In the genomic region with DNA sequence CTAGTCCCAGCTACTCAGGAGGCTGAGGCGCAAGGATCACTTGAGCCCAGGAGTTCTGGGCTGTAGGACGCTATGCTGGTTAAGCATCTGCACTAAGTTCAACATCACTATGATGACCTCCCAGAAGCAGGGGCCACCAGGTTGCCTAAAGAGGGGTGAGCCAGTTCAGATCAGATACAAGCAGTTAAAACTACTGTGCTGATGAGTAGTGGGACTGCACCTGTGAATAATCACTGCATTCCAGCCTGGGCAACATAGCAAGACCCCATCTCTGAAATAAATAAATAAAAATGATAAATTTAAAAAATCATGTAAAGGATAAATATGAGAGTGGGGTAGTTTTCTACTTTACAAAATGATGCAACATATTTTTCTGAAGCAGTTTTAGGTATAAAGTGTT, we compare ENCODE assay signal across 24 cellular contexts.
DNase-seq lines count a peak whose midpoint lies in the region; ATAC-seq, FAIRE-seq and TF ChIP-seq lines count a peak whose summit lies in the region.
"Had no signal": no experiment of that assay in that cellular context is flagged by ENCODE, and none has a peak within 500 bp of the region (broad histone marks: within the 10 kb centered on the region; RNA-seq: fewer than 3 reads in every experiment).

No MANE protein-coding gene starts in this region.

- H3K14ac ChIP-seq in IMR-90 (replicated peaks; ENCODE audit: low read depth, low read length): no peak overlapping the region

- 0 out of 2 replicates have a peak overlapping the region, but pooled peaks have one; percentile 15 for H2BK120ac ChIP-seq in IMR-90 (ENCODE audit: low read depth, low read length)

- POLR2A ChIA-PET in HEK293 (lab: Yijun Ruan, JAX) (interaction anchor here (0.6 kb wide), 1 partner anchor 41 kb away, joined by 3 read pairs; no protein-coding TSS in a partner anchor), IMR-90 (lab: Charles Lee; ENCODE audit: unreplicated experiment) (no interaction called here), K562 (lab: Yijun Ruan, JAX) (interaction anchor here (1.9 kb wide), 1 partner anchor 646 kb away, joined by 4 read pairs; the partner anchor contains the start of gene EDN1)

- BruUV-seq in IMR-90 (replicated peaks; lab: Mats Ljungman, UMichigan) (no TSS peak), K562 (replicated peaks; lab: Mats Ljungman, UMichigan) (no TSS peak)

- dilution Hi-C loops in IMR-90 (cut with HindIII; ENCODE audit: low sequenced_read_pairs, unreplicated experiment): no loop called here

- no peak overlapping the region for H2BK5ac ChIP-seq in IMR-90 (ENCODE audit: low read depth, low read length, poor library complexity, severe bottlenecking)

- no peak overlapping the region for H3K56ac ChIP-seq in IMR-90 (ENCODE audit: extremely low read depth, insufficient read depth, low read length)

- H3K36me3 ChIP-seq in HEK293 (ENCODE audit: control insufficient read depth in 2 of 2, insufficient read depth in 1 of 2, low read length in 2 of 2): no peaks in the 10 kb centered on the region
- no peaks in the 10 kb centered on the region for H3K36me3 ChIP-seq in IMR-90 (ENCODE audit: control insufficient read depth, insufficient read depth, low read length)
- no peaks in the 10 kb centered on the region for H3K36me3 ChIP-seq in K562 (ENCODE audit: control insufficient read depth, insufficient read depth, low read length)
- H3K36me3 ChIP-seq: BE2C, BLaER1 had no signal

- H3K27me3 ChIP-seq in IMR-90 (ENCODE audit: control insufficient read depth, insufficient read depth, low read length) (no peaks in the 10 kb centered on the region), K562 (ENCODE audit: control insufficient read depth in 2 of 2, insufficient read depth in 2 of 2, low read length in 2 of 2) (peaks cover 22 to 40% of the 10 kb centered on the region in 2 experiments)
- H3K27me3 ChIP-seq: BE2C, BLaER1 had no signal

- intact Hi-C loops in IMR-90 (cut with micrococcal nuclease) (no loop called here), K562 (cut with micrococcal nuclease) (no loop called here)

- WGBS in IMR-90 (ENCODE audit: extremely low coverage in 2 of 2, insufficient read length in 1 of 2), 2 experiments: no CpG with 5 or more reads among the region's 2 CpGs
- 0% methylated on average over 2 of the region's 2 CpGs for WGBS in K562 (ENCODE audit: insufficient coverage, low coverage, missing lambda C conversion rate)

- H3K27ac ChIP-seq in HEK293 (ENCODE audit: extremely low read depth, low read depth, low read length) (no peak overlapping the region), IMR-90 (ENCODE audit: insufficient read depth, low read length) (no peak overlapping the region), K562 (ENCODE audit: extremely low read depth, low read depth, low read length) (no peak overlapping the region)
- H3K27ac ChIP-seq: BLaER1 had no signal

- H3K18ac ChIP-seq in IMR-90 (ENCODE audit: low read depth, low read length): 0 out of 2 replicates have a peak overlapping the region, but pooled peaks have one; percentile 23

- no peak overlapping the region for H3K9ac ChIP-seq in IMR-90 (ENCODE audit: low read depth, low read length)
- no peak overlapping the region for H3K9ac ChIP-seq in K562 (ENCODE audit: insufficient read depth in 1 of 2, low read depth in 2 of 2, low read length in 2 of 2)
- H3K9ac ChIP-seq: BLaER1 had no signal

- TF ChIP-seq CTCF in HEK293 (tag by site-specific recombination; IDR thresholded peaks at IDR 0.05) (no peak), IMR-90 (conservative IDR thresholded peaks at IDR 0.05; ENCODE audit: low read depth, low read length) (no peak), K562 (IDR thresholded peaks at IDR 0.05 in 2 of 3, conservative IDR thresholded peaks at IDR 0.05 in 1 of 3; ENCODE audit: insufficient read depth in 2 of 3, low read depth in 1 of 3, low read length in 3 of 3) (no peak)

- TF ChIP-seq POLR2A in IMR-90 (IDR thresholded peaks at IDR 0.05; ENCODE audit: low read depth, low read length): no peak
- no peak for TF ChIP-seq POLR2A in K562 (conservative IDR thresholded peaks at IDR 0.05)

- H4K20me1 ChIP-seq in IMR-90 (ENCODE audit: insufficient read depth, low read length): no peaks in the 10 kb centered on the region
- no peaks in the 10 kb centered on the region for H4K20me1 ChIP-seq in K562 (replicated peaks; ENCODE audit: control insufficient read depth, insufficient read depth, low read length)
- H4K20me1 ChIP-seq: BLaER1 had no signal

- no peak overlapping the region for H3K4me2 ChIP-seq in IMR-90 (ENCODE audit: low read depth, low read length)
- H3K4me2 ChIP-seq in K562 (ENCODE audit: insufficient read depth, low read length): no peak overlapping the region
- H3K4me2 ChIP-seq: BLaER1 had no signal

- H3K9me1 ChIP-seq in IMR-90 (ENCODE audit: insufficient read depth, low read length): no peaks in the 10 kb centered on the region
- H3K9me1 ChIP-seq in K562 (ENCODE audit: control insufficient read depth, insufficient read depth, low read length): no peaks in the 10 kb centered on the region

- H2BK15ac ChIP-seq in IMR-90 (ENCODE audit: low read depth, low read length): no peak overlapping the region

- H2AFZ ChIP-seq in IMR-90 (replicated peaks; ENCODE audit: low read length, poor library complexity) (no peak overlapping the region), K562 (ENCODE audit: low read depth, low read length) (no peak overlapping the region)

- H2AK9ac ChIP-seq in IMR-90 (replicated peaks; ENCODE audit: low read depth, low read length, poor library complexity): no peak overlapping the region

- in situ Hi-C loops in IMR-90 (cut with MboI; ENCODE audit: low sequenced_read_pairs): no loop called here
- in situ Hi-C loops in K562 (cut with MboI): no loop called here

- H3K9me3 ChIP-seq in HEK293 (ENCODE audit: control insufficient read depth, insufficient read depth, low read depth, low read length) (no peaks in the 10 kb centered on the region), IMR-90 (ENCODE audit: control insufficient read depth, insufficient read depth, low read length) (no peaks in the 10 kb centered on the region), K562 (replicated peaks; ENCODE audit: control insufficient read depth, insufficient read depth, low read depth, low read length) (no peaks in the 10 kb centered on the region)
- H3K9me3 ChIP-seq: BE2C had no signal

- H4K91ac ChIP-seq in IMR-90 (ENCODE audit: insufficient read depth, low read depth, low read length): no peak overlapping the region

- FAIRE-seq in K562 (lab: Jason Lieb, UNC): no peak
- FAIRE-seq: A204.1, G401.6, GM12891, GM19239 had no signal

- no peak for ATAC-seq in IMR-90 (ENCODE audit: low read depth)
- no peak for ATAC-seq in K562
- ATAC-seq in HG02623 (IDR thresholded peaks at IDR 0.05; ENCODE audit: unreplicated experiment): no peak

- H3K4me1 ChIP-seq in HEK293 (ENCODE audit: control insufficient read depth, insufficient read depth, low read length): no peaks in the 10 kb centered on the region
- H3K4me1 ChIP-seq in IMR-90 (ENCODE audit: control insufficient read depth, insufficient read depth, low read length): peaks cover 11% of the 10 kb centered on the region
- H3K4me1 ChIP-seq in K562 (replicated peaks in 1 of 2; ENCODE audit: control insufficient read depth in 2 of 2, insufficient read depth in 2 of 2, low read length in 2 of 2): no peaks in the 10 kb centered on the region
- H3K4me1 ChIP-seq: BE2C, BLaER1 had no signal

- H2BK20ac ChIP-seq in IMR-90 (ENCODE audit: low read depth, low read length): no peak overlapping the region

- CTCF ChIA-PET in HEK293 (lab: Yijun Ruan, JAX): interaction anchor here (0.6 to 1.7 kb wide), 3 partner anchors 10 to 53 kb away, joined by 3 to 6 read pairs (median 5); no protein-coding TSS in a partner anchor
- CTCF ChIA-PET in IMR-90 (lab: Yijun Ruan, JAX): no interaction called here
- CTCF ChIA-PET in K562 (lab: Yijun Ruan, JAX; ENCODE audit: low intra/inter-chr PET ratio): no interaction called here

- no peak overlapping the region for H4K5ac ChIP-seq in IMR-90 (ENCODE audit: low read depth, low read length)

- TF ChIP-seq EP300 in K562 (IDR thresholded peaks at IDR 0.05; ENCODE audit: low read length): no peak

- no peaks in the 10 kb centered on the region for H3K79me2 ChIP-seq in K562 (ENCODE audit: control insufficient read depth, insufficient read depth, low read length)

- no peak overlapping the region for H3K4ac ChIP-seq in IMR-90 (ENCODE audit: low read depth, low read length)

- H3K23ac ChIP-seq in IMR-90 (ENCODE audit: low read depth, low read length): no peak overlapping the region

- H3K79me1 ChIP-seq in IMR-90 (ENCODE audit: low read depth in 1 of 2, low read length in 2 of 2): no peaks in the 10 kb centered on the region

- H4K8ac ChIP-seq in IMR-90 (ENCODE audit: low read depth in 2 of 2, low read length in 2 of 2): no peak overlapping the region

- no peak for TF ChIP-seq RAD21 in IMR-90 (IDR thresholded peaks at IDR 0.05; ENCODE audit: low read length)
- TF ChIP-seq RAD21 in K562 (CRISPR knock-in tag; conservative IDR thresholded peaks at IDR 0.05 in 1 of 2, IDR thresholded peaks at IDR 0.05 in 1 of 2): no peak

- H2AK5ac ChIP-seq in IMR-90 (ENCODE audit: low read depth, low read length): no peak overlapping the region; the same call in 1 of the 2 replicates

- H3K4me3 ChIP-seq in HEK293 (ENCODE audit: low read depth, low read length) (no peak overlapping the region), IMR-90 (ENCODE audit: insufficient read depth, low read depth, low read length) (no peak overlapping the region), K562 (no peak overlapping the region)
- H3K4me3 ChIP-seq: BLaER1 had no signal

- DNase-seq in IMR-90 (no peak), K562 (ENCODE audit: extremely low read depth in 1 of 4, low spot score in 3 of 4) (no peak), NCI-H82 treated with DMSO at 0.1 percent for 48 hours (lab: John Stamatoyannopoulos, UW; ENCODE audit: unreplicated experiment) (no peak), activated gamma-delta T cell (lab: John Stamatoyannopoulos, UW) (no peak)
- DNase-seq: 8988T; ACHN; BE2C; C1 segment of cervical spinal cord; CD4-positive, alpha-beta memory T cell; CD4-positive, CD25-positive, alpha-beta regulatory T cell; CD8-positive, alpha-beta memory T cell; COR-L47; DMS 273 treated with DMSO at 0.1 percent for 48 hours; DMS153; DMS53; DMS79 treated with DMSO at 0.1 percent for 48 hours; GF-D8 had no signal

TF ChIP-seq in IMR-90, 13 proteins besides CTCF, POLR2A, EP300 and RAD21 (continues in another document):
- no peak for TF ChIP-seq MAFK (IDR thresholded peaks at IDR 0.05; ENCODE audit: low read depth, low read length)
- TF ChIP-seq RFX5 (IDR thresholded peaks at IDR 0.05; ENCODE audit: low read depth, low read length): no peak

TF ChIP-seq in K562, 482 proteins besides CTCF, POLR2A, EP300 and RAD21 (continues in another document):
- TF ChIP-seq ZNF121 (CRISPR knock-in tag; conservative IDR thresholded peaks at IDR 0.05): peak; percentile 74
- no peak for TF ChIP-seq XRCC5 (IDR thresholded peaks at IDR 0.05; ENCODE audit: low read depth, low read length)

Comparison
In these comparisons a context has a peak if more than half of its experiments do, and no peak if none do; other contexts are left out.
1. Of the 44 proteins assayed by ChIP-seq in both K562 and HEK293: peak only in K562: none; only in HEK293: none; in both: ZNF121; in neither: 43.